In the genomic region with DNA sequence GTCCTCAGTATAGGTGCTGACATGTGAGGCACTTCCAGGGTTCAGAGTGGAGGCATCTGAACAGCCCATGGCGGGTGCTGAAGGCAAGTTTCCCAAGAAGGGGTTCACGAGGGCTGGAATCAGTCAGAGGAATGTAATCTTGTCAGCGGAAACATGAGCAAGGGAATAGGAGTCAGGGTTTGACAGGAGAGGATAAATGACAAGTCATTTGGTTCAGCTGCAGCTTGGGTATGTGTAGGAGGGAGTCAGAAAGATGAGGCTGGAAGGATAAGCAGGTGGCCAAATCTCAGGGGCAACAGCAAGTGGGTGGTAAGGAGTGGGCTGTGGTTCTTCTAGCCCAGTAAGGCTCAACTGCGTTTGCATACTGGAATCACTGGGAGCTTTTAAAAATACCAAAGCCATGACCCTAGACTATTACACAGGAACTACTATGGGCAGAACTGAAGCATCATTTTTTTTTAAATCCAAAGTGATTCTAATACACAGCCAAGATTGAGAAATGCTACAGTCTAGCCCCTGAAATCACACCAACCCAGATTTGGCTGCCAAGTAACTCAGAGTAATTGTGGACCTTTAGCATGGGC, we compare ENCODE assay signal across 1 cellular context.
TF ChIP-seq lines count a peak whose summit lies in the region.

No MANE protein-coding gene starts in this region.

TF ChIP-seq in HepG2, 621 proteins besides CTCF, POLR2A, EP300 and RAD21 (continued from another document):
- TF ChIP-seq, protein P1, sequence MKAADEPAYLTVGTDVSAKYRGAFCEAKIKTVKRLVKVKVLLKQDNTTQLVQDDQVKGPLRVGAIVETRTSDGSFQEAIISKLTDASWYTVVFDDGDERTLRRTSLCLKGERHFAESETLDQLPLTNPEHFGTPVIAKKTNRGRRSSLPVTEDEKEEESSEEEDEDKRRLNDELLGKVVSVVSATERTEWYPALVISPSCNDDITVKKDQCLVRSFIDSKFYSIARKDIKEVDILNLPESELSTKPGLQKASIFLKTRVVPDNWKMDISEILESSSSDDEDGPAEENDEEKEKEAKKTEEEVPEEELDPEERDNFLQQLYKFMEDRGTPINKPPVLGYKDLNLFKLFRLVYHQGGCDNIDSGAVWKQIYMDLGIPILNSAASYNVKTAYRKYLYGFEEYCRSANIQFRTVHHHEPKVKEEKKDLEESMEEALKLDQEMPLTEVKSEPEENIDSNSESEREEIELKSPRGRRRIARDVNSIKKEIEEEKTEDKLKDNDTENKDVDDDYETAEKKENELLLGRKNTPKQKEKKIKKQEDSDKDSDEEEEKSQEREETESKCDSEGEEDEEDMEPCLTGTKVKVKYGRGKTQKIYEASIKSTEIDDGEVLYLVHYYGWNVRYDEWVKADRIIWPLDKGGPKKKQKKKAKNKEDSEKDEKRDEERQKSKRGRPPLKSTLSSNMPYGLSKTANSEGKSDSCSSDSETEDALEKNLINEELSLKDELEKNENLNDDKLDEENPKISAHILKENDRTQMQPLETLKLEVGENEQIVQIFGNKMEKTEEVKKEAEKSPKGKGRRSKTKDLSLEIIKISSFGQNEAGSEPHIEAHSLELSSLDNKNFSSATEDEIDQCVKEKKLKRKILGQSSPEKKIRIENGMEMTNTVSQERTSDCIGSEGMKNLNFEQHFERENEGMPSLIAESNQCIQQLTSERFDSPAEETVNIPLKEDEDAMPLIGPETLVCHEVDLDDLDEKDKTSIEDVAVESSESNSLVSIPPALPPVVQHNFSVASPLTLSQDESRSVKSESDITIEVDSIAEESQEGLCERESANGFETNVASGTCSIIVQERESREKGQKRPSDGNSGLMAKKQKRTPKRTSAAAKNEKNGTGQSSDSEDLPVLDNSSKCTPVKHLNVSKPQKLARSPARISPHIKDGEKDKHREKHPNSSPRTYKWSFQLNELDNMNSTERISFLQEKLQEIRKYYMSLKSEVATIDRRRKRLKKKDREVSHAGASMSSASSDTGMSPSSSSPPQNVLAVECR (CRISPR knock-in tag; IDR thresholded peaks at IDR 0.05; ENCODE audit: borderline replicate concordance), result no peak
- no peak for TF ChIP-seq ZNF557 (CRISPR knock-in tag; IDR thresholded peaks at IDR 0.05)
- TF ChIP-seq, protein P2, sequence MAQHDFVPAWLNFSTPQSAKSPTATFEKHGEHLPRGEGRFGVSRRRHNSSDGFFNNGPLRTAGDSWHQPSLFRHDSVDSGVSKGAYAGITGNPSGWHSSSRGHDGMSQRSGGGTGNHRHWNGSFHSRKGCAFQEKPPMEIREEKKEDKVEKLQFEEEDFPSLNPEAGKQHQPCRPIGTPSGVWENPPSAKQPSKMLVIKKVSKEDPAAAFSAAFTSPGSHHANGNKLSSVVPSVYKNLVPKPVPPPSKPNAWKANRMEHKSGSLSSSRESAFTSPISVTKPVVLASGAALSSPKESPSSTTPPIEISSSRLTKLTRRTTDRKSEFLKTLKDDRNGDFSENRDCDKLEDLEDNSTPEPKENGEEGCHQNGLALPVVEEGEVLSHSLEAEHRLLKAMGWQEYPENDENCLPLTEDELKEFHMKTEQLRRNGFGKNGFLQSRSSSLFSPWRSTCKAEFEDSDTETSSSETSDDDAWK (CRISPR knock-in tag; IDR thresholded peaks at IDR 0.05), result no peak
- TF ChIP-seq STAG1 (CRISPR knock-in tag; IDR thresholded peaks at IDR 0.05), result no peak
- no peak for TF ChIP-seq ZNF549 (CRISPR knock-in tag; IDR thresholded peaks at IDR 0.05)
- TF ChIP-seq SRSF4 (IDR thresholded peaks at IDR 0.05; ENCODE audit: low read depth, low read length, poor library complexity, severe bottlenecking), result no peak
- no peak for TF ChIP-seq MIXL1 (CRISPR knock-in tag; IDR thresholded peaks at IDR 0.05)
- no peak for TF ChIP-seq HMGA1 (CRISPR knock-in tag; conservative IDR thresholded peaks at IDR 0.05)
- TF ChIP-seq ZNF431 (CRISPR knock-in tag; IDR thresholded peaks at IDR 0.05; ENCODE audit: borderline replicate concordance, low read depth), result no peak
- no peak for TF ChIP-seq DPF2 (CRISPR knock-in tag; IDR thresholded peaks at IDR 0.05; ENCODE audit: borderline replicate concordance, low read depth)
